Comparison of ENCODE assay signal across 15 cellular contexts in the genomic region with DNA sequence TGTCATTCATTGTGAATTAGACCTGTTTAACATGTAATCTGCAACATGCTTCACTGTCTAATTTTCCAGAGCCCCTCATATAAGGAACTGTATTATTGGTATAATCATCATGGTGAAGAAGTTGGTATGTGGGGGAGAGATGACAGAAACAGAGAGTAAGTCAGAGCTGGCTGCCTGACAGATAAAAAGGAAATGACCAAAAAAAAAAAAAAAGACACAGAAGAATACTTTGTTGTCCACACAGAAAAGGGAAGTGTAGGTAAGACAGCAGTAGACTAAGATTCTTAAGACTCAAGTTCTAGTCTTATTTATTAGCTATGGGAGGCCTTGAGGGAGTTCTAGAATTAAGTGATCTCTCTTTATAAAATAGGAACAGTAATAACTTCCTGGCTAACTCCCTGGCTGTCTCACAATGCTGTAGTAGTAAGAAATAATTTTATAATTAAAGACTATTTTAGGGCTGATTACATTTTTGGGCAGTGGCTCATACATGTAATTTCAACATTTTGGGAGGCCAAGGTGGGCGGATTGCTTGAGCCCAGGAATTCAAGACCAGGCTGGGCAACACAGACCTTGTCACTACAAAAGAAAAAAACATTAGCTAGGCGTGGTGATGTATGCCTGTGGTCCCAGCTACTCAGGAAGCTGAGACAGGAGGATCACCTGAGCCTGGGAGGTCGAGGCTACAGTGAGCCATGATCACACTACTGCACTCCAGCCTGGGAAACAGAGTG.
DNase-seq lines count a peak whose midpoint lies in the region; ATAC-seq and TF ChIP-seq lines count a peak whose summit lies in the region.
"Had no signal": no experiment of that assay in that cellular context is flagged by ENCODE, and none has a peak within 500 bp of the region (broad histone marks: within the 10 kb centered on the region; RNA-seq: fewer than 3 reads in every experiment).

No MANE protein-coding gene starts in this region.

- H3K27me3 Mint-ChIP-seq in endodermal cell (ENCODE audit: insufficient read depth): no peaks in the 10 kb centered on the region

- H4K8ac ChIP-seq in neuronal stem cell (ENCODE audit: low read depth, low read length): no peak overlapping the region

- no peak overlapping the region for H3K4me3 Mint-ChIP-seq in endodermal cell

- H2AK5ac ChIP-seq in neuronal stem cell (ENCODE audit: low read depth, low read length): no peak overlapping the region

- DNase-seq in AG08396 (ENCODE audit: low spot score): peak; percentile 14
- DNase-seq in KG1 (lab: John Stamatoyannopoulos, UW): peak; percentile 10
- no peak for DNase-seq in endodermal cell
- no peak for DNase-seq in middle frontal gyrus (ENCODE audit: extremely low spot score, low spot score)
- no peak for DNase-seq in neuronal stem cell (ENCODE audit: low spot score)
- DNase-seq in activated naive CD4-positive, alpha-beta T cell (lab: John Stamatoyannopoulos, UW): no peak
- DNase-seq: body of pancreas; effector CD4-positive, alpha-beta T cell; islet precursor cell; midbrain; NCI-H1417; posterior cingulate gyrus had no signal

- no peaks in the 10 kb centered on the region for H3K79me1 ChIP-seq in neuronal stem cell (ENCODE audit: low read depth, low read length)

- no peak overlapping the region for H3K18ac ChIP-seq in neuronal stem cell (ENCODE audit: low read length)

- no peak overlapping the region for H4K91ac ChIP-seq in neuronal stem cell (ENCODE audit: low read depth, low read length, poor library complexity)

- H3K36me3 ChIP-seq in endodermal cell (ENCODE audit: control insufficient read depth, insufficient read depth, low read length) (peaks cover 66% of the 10 kb centered on the region), neuronal stem cell (replicated peaks in 1 of 2; ENCODE audit: control insufficient read depth in 2 of 2, insufficient read depth in 2 of 2, low read length in 2 of 2) (peaks cover 0 to 23% of the 10 kb centered on the region in 2 donors)
- H3K36me3 ChIP-seq: tibial nerve had no signal

- no peak overlapping the region for H3K9ac ChIP-seq in endodermal cell (ENCODE audit: extremely low read depth, low read length, poor library complexity, severe bottlenecking)
- no peak overlapping the region for H3K9ac ChIP-seq in neuronal stem cell (ENCODE audit: low read depth, low read length, poor library complexity)

- no peak overlapping the region for H2AFZ ChIP-seq in neuronal stem cell (ENCODE audit: low read length)

- H3K4me3 ChIP-seq in endodermal cell (ENCODE audit: low read length) (no peak overlapping the region), neuronal stem cell (ENCODE audit: low read length in 2 of 2) (no peak overlapping the region)
- H3K4me3 ChIP-seq: body of pancreas, tibial nerve had no signal

- 73 to 90% methylated on average over 2 to 3 of the region's 3 CpGs for WGBS in endodermal cell (ENCODE audit: insufficient coverage in 1 of 2, insufficient read length in 1 of 2), 2 experiments
- WGBS in neuronal stem cell (ENCODE audit: extremely low coverage in 2 of 2, insufficient read length in 2 of 2, insufficient replicate concordance in 1 of 2), 2 donors: no CpG with 5 or more reads among the region's 3 CpGs

- H3K9me3 Mint-ChIP-seq in endodermal cell: no peaks in the 10 kb centered on the region

- H3K4ac ChIP-seq in neuronal stem cell (ENCODE audit: low read length): no peak overlapping the region

- no peaks in the 10 kb centered on the region for H3K27me3 ChIP-seq in endodermal cell (ENCODE audit: control insufficient read depth, insufficient read depth, low read length, poor library complexity, severe bottlenecking)
- no peaks in the 10 kb centered on the region for H3K27me3 ChIP-seq in neuronal stem cell (ENCODE audit: control insufficient read depth in 3 of 3, insufficient read depth in 3 of 3, low read depth in 1 of 3, low read length in 3 of 3)
- H3K27me3 ChIP-seq: body of pancreas, tibial nerve had no signal

- no peaks in the 10 kb centered on the region for H3K4me1 Mint-ChIP-seq in endodermal cell

- H2BK5ac ChIP-seq in neuronal stem cell (ENCODE audit: low read length): no peak overlapping the region

- H2BK15ac ChIP-seq in neuronal stem cell (ENCODE audit: low read length): no peak overlapping the region

- no peaks in the 10 kb centered on the region for H3K9me3 ChIP-seq in endodermal cell (ENCODE audit: control insufficient read depth, low read length)
- H3K9me3 ChIP-seq in neuronal stem cell (replicated peaks in 1 of 2; ENCODE audit: control insufficient read depth in 2 of 2, insufficient read depth in 1 of 2, low read depth in 1 of 2, low read length in 2 of 2): peaks cover 0 to 12% of the 10 kb centered on the region in 2 donors
- H3K9me3 ChIP-seq: body of pancreas, tibial nerve had no signal

- TF ChIP-seq CTCF in endodermal cell (conservative IDR thresholded peaks at IDR 0.05): no peak

- H2BK120ac ChIP-seq in neuronal stem cell (ENCODE audit: low read depth, low read length): no peak overlapping the region

- no peak overlapping the region for H3K14ac ChIP-seq in neuronal stem cell (ENCODE audit: low read length)

- no peak overlapping the region for H3K23ac ChIP-seq in neuronal stem cell (ENCODE audit: low read depth, low read length, poor library complexity)

- H3K36me3 Mint-ChIP-seq in endodermal cell (ENCODE audit: low read depth): peaks cover 67% of the 10 kb centered on the region

- peak overlapping the region; percentile 11 for H3K27ac Mint-ChIP-seq in endodermal cell

- peak; percentile 59 for ATAC-seq in GM18870 (IDR thresholded peaks at IDR 0.05; ENCODE audit: unreplicated experiment)
- ATAC-seq in HG03439 (IDR thresholded peaks at IDR 0.05; ENCODE audit: unreplicated experiment): no peak
- ATAC-seq: body of pancreas had no signal

- H3K4me2 ChIP-seq in neuronal stem cell (ENCODE audit: insufficient read depth, low read length, poor library complexity, severe bottlenecking): no peak overlapping the region

- H3K4me1 ChIP-seq in endodermal cell (ENCODE audit: control insufficient read depth, insufficient read depth, low read length) (no peaks in the 10 kb centered on the region), neuronal stem cell (ENCODE audit: control insufficient read depth in 2 of 2, insufficient read depth in 1 of 2, low read depth in 1 of 2, low read length in 2 of 2) (no peaks in the 10 kb centered on the region)
- H3K4me1 ChIP-seq: body of pancreas, tibial nerve had no signal

- H3K27ac ChIP-seq in endodermal cell (ENCODE audit: low read depth, low read length): no peak overlapping the region
- no peak overlapping the region for H3K27ac ChIP-seq in neuronal stem cell (replicated peaks; ENCODE audit: low read length)
- H3K27ac ChIP-seq: body of pancreas, tibial nerve had no signal

- H2BK12ac ChIP-seq in neuronal stem cell (ENCODE audit: low read length): no peak overlapping the region

Comparison
In these comparisons a context has a peak if more than half of its experiments do, and no peak if none do; other contexts are left out.
1. DNase-seq: peak in AG08396 (single experiment) and KG1 (single experiment); none in endodermal cell (single experiment), middle frontal gyrus (single experiment), neuronal stem cell (single experiment) and activated naive CD4-positive, alpha-beta T cell (0 of 4).